20 cellular contexts compared by ENCODE assay signal in the genomic region with DNA sequence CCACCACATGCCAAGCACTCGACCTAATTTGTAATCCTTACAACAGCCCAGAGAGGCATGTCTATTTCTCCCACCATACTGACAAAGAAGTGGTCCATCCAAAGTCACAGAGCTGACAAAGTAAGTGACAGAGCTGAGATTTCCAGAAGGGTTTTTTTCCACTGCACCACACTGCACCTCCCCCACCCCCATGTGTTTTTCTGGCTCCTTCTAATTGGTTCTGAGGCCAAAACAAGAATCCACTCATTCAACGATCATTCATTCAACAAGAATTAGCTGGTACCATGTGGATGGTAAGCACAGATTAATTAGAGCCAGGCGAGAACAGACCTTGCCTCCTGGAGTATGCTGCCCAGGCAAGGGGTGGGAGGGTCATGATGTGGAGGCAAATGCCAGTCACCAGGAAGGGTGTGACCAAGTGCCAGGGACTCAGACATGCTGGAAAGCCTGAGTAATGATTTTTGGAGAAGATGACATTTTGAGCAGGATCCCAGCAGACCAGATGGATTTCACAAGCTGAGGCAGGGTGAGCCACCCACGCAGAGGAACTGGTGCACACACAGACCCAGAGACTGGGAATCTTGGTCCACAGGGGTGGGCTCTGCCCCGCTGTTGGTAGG. TPM values are rescaled to one million over a fixed set of nuclear protein-coding genes. Genes with fewer than 3 reads are reported as not detected.
DNase-seq lines count a peak whose midpoint lies in the region; ATAC-seq, FAIRE-seq and TF ChIP-seq lines count a peak whose summit lies in the region.
"Had no signal": no experiment of that assay in that cellular context is flagged by ENCODE, and none has a peak within 500 bp of the region (broad histone marks: within the 10 kb centered on the region; RNA-seq: fewer than 3 reads in every experiment).

No MANE protein-coding gene starts in this region.

- no peaks in the 10 kb centered on the region for H3K27me3 ChIP-seq in GM23248 (replicated peaks; ENCODE audit: insufficient read depth)
- no peaks in the 10 kb centered on the region for H3K27me3 ChIP-seq in PC-3 (ENCODE audit: low read length)
- H3K27me3 ChIP-seq: neutrophil had no signal

- no peak overlapping the region for H3K4me3 Mint-ChIP-seq in activated CD4-positive, alpha-beta T cell treated with anti-CD3 and anti-CD28 coated beads, Interleukin-2, amount 10 ng/mL, durations not matched to agents 24 days and 14 days
- no peak overlapping the region for H3K4me3 Mint-ChIP-seq in central memory CD8-positive, alpha-beta T cell
- H3K4me3 Mint-ChIP-seq in nephron progenitor cell = no peak overlapping the region
- H3K4me3 Mint-ChIP-seq: memory B cell had no signal

- H3K36me3 Mint-ChIP-seq in activated CD4-positive, alpha-beta T cell treated with anti-CD3 and anti-CD28 coated beads, Interleukin-2, amount 10 ng/mL, durations not matched to agents 24 days and 14 days (ENCODE audit: low read depth) = peaks cover 57% of the 10 kb centered on the region
- peaks cover 17% of the 10 kb centered on the region for H3K36me3 Mint-ChIP-seq in central memory CD8-positive, alpha-beta T cell (ENCODE audit: insufficient read depth)
- peaks cover 28% of the 10 kb centered on the region for H3K36me3 Mint-ChIP-seq in nephron progenitor cell (ENCODE audit: low read depth)

- DNase-seq in activated CD4-positive, alpha-beta T cell treated with anti-CD3 and anti-CD28 coated beads, Interleukin-2, amount 10 ng/mL, durations not matched to agents 24 days and 14 days = no peak
- DNase-seq in activated CD4-positive, alpha-beta T cell treated with anti-CD3 and anti-CD28 coated beads, Interleukin-2, amount 50 U/mL, for 4 hours = no peak
- DNase-seq in GM23248 (peak; percentile 61), nephron progenitor cell (no peak), urothelium cell line (ENCODE audit: low spot score) (no peak), posterior cingulate gyrus (no peak), PC-3 (no peak)
- DNase-seq in central memory CD8-positive, alpha-beta T cell (ENCODE audit: low spot score in 2 of 2) = no peak
- DNase-seq: HCEC 1CT, NCI-H1694, NCI-H524 treated with DMSO at 0.1 percent for 48 hours, substantia nigra had no signal

- H3K9me3 Mint-ChIP-seq in activated CD4-positive, alpha-beta T cell treated with anti-CD3 and anti-CD28 coated beads, Interleukin-2, amount 10 ng/mL, durations not matched to agents 24 days and 14 days = no peaks in the 10 kb centered on the region
- H3K9me3 Mint-ChIP-seq in central memory CD8-positive, alpha-beta T cell = no peaks in the 10 kb centered on the region
- no peaks in the 10 kb centered on the region for H3K9me3 Mint-ChIP-seq in nephron progenitor cell

- no peaks in the 10 kb centered on the region for H3K79me2 ChIP-seq in GM23248 (ENCODE audit: insufficient read depth)
- H3K79me2 ChIP-seq in PC-3 (ENCODE audit: low read length) = no peaks in the 10 kb centered on the region

- peaks cover 38% of the 10 kb centered on the region for H3K4me1 Mint-ChIP-seq in activated CD4-positive, alpha-beta T cell treated with anti-CD3 and anti-CD28 coated beads, Interleukin-2, amount 10 ng/mL, durations not matched to agents 24 days and 14 days
- H3K4me1 Mint-ChIP-seq in central memory CD8-positive, alpha-beta T cell = peaks cover 11% of the 10 kb centered on the region
- H3K4me1 Mint-ChIP-seq in nephron progenitor cell = no peaks in the 10 kb centered on the region

- peaks cover 30% of the 10 kb centered on the region for H3F3A ChIP-seq in GM23248 (ENCODE audit: insufficient read depth)
- no peaks in the 10 kb centered on the region for H3F3A ChIP-seq in PC-3 (ENCODE audit: low read length, unreplicated experiment)

- H3K4me1 ChIP-seq in GM23248 (ENCODE audit: insufficient read depth) = peaks cover 24% of the 10 kb centered on the region
- H3K4me1 ChIP-seq in PC-3 (ENCODE audit: insufficient read depth, low read length) = peaks cover 39% of the 10 kb centered on the region

- no TSS peak for BruUV-seq in PC-3 (replicated peaks; lab: Mats Ljungman, UMichigan)

- H3K9ac ChIP-seq in GM23248 (no peak overlapping the region), PC-3 (ENCODE audit: low read length) (no peak overlapping the region)
- H3K9ac ChIP-seq: KMS-11 had no signal

- CTCF ChIA-PET in PC-3 (lab: Charles Lee) = no interaction called here

- intact Hi-C loops in activated CD4-positive, alpha-beta T cell treated with anti-CD3 and anti-CD28 coated beads, Interleukin-2, amount 10 ng/mL, durations not matched to agents 24 days and 14 days (cut with micrococcal nuclease) = loop anchor here (5.0 kb wide), 1 partner anchor 68 kb away; a partner anchor contains a TSS
- intact Hi-C loops in posterior cingulate gyrus (cut with DNase I) (no loop called here), PC-3 (cut with micrococcal nuclease) (no loop called here)

- 13 to 17% methylated on average over 5 of the region's 5 CpGs for whole genome bisulfite sequencing in GM23248 (ENCODE audit: low coverage in 1 of 2, low lambda C conversion rate in 2 of 2, missing lambda C conversion rate in 2 of 2), 2 experiments

- TF ChIP-seq CTCF in nephron progenitor cell (IDR thresholded peaks at IDR 0.05) = no peak
- TF ChIP-seq CTCF in PC-3 (conservative IDR thresholded peaks at IDR 0.05; ENCODE audit: low read depth, low read length) = no peak

- H3K4me3 ChIP-seq in GM23248 (no peak overlapping the region), PC-3 (ENCODE audit: low read length) (no peak overlapping the region)

- no peaks in the 10 kb centered on the region for H3K27me3 Mint-ChIP-seq in activated CD4-positive, alpha-beta T cell treated with anti-CD3 and anti-CD28 coated beads, Interleukin-2, amount 10 ng/mL, durations not matched to agents 24 days and 14 days
- H3K27me3 Mint-ChIP-seq in central memory CD8-positive, alpha-beta T cell = no peaks in the 10 kb centered on the region
- H3K27me3 Mint-ChIP-seq in nephron progenitor cell (ENCODE audit: low read depth, poor library complexity) = peaks cover 16% of the 10 kb centered on the region
- H3K27me3 Mint-ChIP-seq: memory B cell had no signal

- FAIRE-seq in urothelium cell line (lab: Jason Lieb, UNC) = no peak
- FAIRE-seq: RCC 7860 had no signal

- H3K27ac ChIP-seq in GM23248 = no peak overlapping the region
- H3K27ac ChIP-seq in PC-3 (ENCODE audit: low read length) = no peak overlapping the region
- H3K27ac ChIP-seq: KMS-11, neutrophil had no signal

- no peaks in the 10 kb centered on the region for H3K9me3 ChIP-seq in GM23248 (ENCODE audit: low read depth)
- H3K9me3 ChIP-seq in PC-3 (ENCODE audit: low read length) = no peaks in the 10 kb centered on the region

- H3K36me3 ChIP-seq in GM23248 (ENCODE audit: low read depth) (0 out of 2 replicates have a peak, but pooled peaks cover 13% of the 10 kb centered on the region), PC-3 (ENCODE audit: low read depth, low read length) (0 out of 2 replicates have a peak, but pooled peaks cover 3% of the 10 kb centered on the region)

- ATAC-seq in central memory CD8-positive, alpha-beta T cell (replicated peaks; ENCODE audit: extremely low read depth, poor library complexity, severe bottlenecking) = no peak
- no peak for ATAC-seq in PC-3

- H3K9me2 ChIP-seq in GM23248 (ENCODE audit: insufficient read depth) (no peaks in the 10 kb centered on the region), PC-3 (replicated peaks; ENCODE audit: low read length) (no peaks in the 10 kb centered on the region)

- H3K27ac Mint-ChIP-seq in activated CD4-positive, alpha-beta T cell treated with anti-CD3 and anti-CD28 coated beads, Interleukin-2, amount 10 ng/mL, durations not matched to agents 24 days and 14 days = peak overlapping the region; percentile 98
- peak overlapping the region; percentile 37 for H3K27ac Mint-ChIP-seq in central memory CD8-positive, alpha-beta T cell (ENCODE audit: low read depth)
- H3K27ac Mint-ChIP-seq in nephron progenitor cell = peak overlapping the region; percentile 52
- H3K27ac Mint-ChIP-seq: memory B cell had no signal

- in situ Hi-C loops in GM23248 (cut with MboI) = no loop called here

- H4K20me1 ChIP-seq in GM23248 (ENCODE audit: insufficient read depth) (no peaks in the 10 kb centered on the region), PC-3 (ENCODE audit: low read length) (no peaks in the 10 kb centered on the region)

- POLR2A ChIA-PET in PC-3 (lab: Charles Lee; ENCODE audit: unreplicated experiment) = interaction anchor here (0.5 to 0.6 kb wide), 2 partner anchors 20 to 83 kb away, joined by 6 to 7 read pairs; no protein-coding TSS in a partner anchor

- H2AFZ ChIP-seq in GM23248 = no peak overlapping the region
- H2AFZ ChIP-seq in PC-3 (ENCODE audit: low read length) = no peak overlapping the region

- no peak overlapping the region for H3K4me2 ChIP-seq in GM23248 (ENCODE audit: unreplicated experiment)
- no peak overlapping the region for H3K4me2 ChIP-seq in PC-3 (ENCODE audit: low read length)
- H3K4me2 ChIP-seq: KMS-11 had no signal

RNA-seq across cellular contexts. Expression of a gene that starts 14.9 kb away (rescaled TPM):
- 0.35 and 0.38 TPM in 2 replicates for total RNA-seq in activated CD4-positive, alpha-beta T cell treated with anti-CD3 and anti-CD28 coated beads, Interleukin-2, amount 10 ng/mL, durations not matched to agents 24 days and 14 days
- total RNA-seq in GM23248 (2014; rRNA removed; shearing (Covaris generic)) = 0.51 and 2.2 TPM in 2 replicates
- 2.6 and 2.8 TPM in 2 replicates for polyA plus RNA-seq in GM23248 (2016; fragmentation: Nextera tagmentation; extraction: Ambion mirVana)
- not detected in 2 replicates for total RNA-seq in PC-3 (2014; rRNA removed)
- total RNA-seq: A673, fibroblast of lung had no signal
- polyA plus RNA-seq: fibroblast of lung had no signal

RNA-seq across cellular contexts. Expression of a gene that starts 21.5 kb away (rescaled TPM):
- 255 and 261 TPM in 2 replicates for total RNA-seq in activated CD4-positive, alpha-beta T cell treated with anti-CD3 and anti-CD28 coated beads, Interleukin-2, amount 10 ng/mL, durations not matched to agents 24 days and 14 days
- 23.2 and 57.7 TPM in 2 replicates for total RNA-seq in GM23248 (2014; rRNA removed; shearing (Covaris generic))
- polyA plus RNA-seq in GM23248 (2016; fragmentation: Nextera tagmentation; extraction: Ambion mirVana) = 33.3 and 33.4 TPM in 2 replicates
- total RNA-seq in PC-3 (2014; rRNA removed) = 31.3 and 35.0 TPM in 2 replicates

RNA-seq across cellular contexts. Expression of a gene that starts 24.4 kb away (rescaled TPM):
- total RNA-seq in activated CD4-positive, alpha-beta T cell treated with anti-CD3 and anti-CD28 coated beads, Interleukin-2, amount 10 ng/mL, durations not matched to agents 24 days and 14 days = not detected in 2 replicates
- total RNA-seq in GM23248 (2014; rRNA removed; shearing (Covaris generic)) = not detected in 2 replicates
- polyA plus RNA-seq in GM23248 (2016; fragmentation: Nextera tagmentation; extraction: Ambion mirVana) = not detected in 2 replicates
- not detected in 2 replicates for total RNA-seq in PC-3 (2014; rRNA removed)
- total RNA-seq: A673, dermis microvascular lymphatic vessel endothelial cell, fibroblast of lung had no signal
- polyA plus RNA-seq: fibroblast of lung had no signal

RNA-seq across cellular contexts. Expression of a gene that starts 54.9 kb away (rescaled TPM):
- total RNA-seq in activated CD4-positive, alpha-beta T cell treated with anti-CD3 and anti-CD28 coated beads, Interleukin-2, amount 10 ng/mL, durations not matched to agents 24 days and 14 days = 0.23 and 0.26 TPM in 2 replicates
- 0.32 TPM in 1 of 2 replicates, not detected in the other for total RNA-seq in GM23248 (2014; rRNA removed; shearing (Covaris generic))
- polyA plus RNA-seq in GM23248 (2016; fragmentation: Nextera tagmentation; extraction: Ambion mirVana) = 0.80 and 1.1 TPM in 2 replicates
- total RNA-seq in PC-3 (2014; rRNA removed) = 3.5 and 6.5 TPM in 2 replicates
- total RNA-seq: dermis microvascular lymphatic vessel endothelial cell, skeletal muscle tissue had no signal

Comparison
In these comparisons a context has a peak if more than half of its experiments do, and no peak if none do; other contexts are left out.
1. H3K27ac Mint-ChIP-seq: peak in every context shown above with its lines; median percentile 98 in activated CD4-positive, alpha-beta T cell treated with anti-CD3 and anti-CD28 coated beads, Interleukin-2, amount 10 ng/mL, durations not matched to agents 24 days and 14 days; 52 in nephron progenitor cell; 37 in central memory CD8-positive, alpha-beta T cell.